In the genomic region with DNA sequence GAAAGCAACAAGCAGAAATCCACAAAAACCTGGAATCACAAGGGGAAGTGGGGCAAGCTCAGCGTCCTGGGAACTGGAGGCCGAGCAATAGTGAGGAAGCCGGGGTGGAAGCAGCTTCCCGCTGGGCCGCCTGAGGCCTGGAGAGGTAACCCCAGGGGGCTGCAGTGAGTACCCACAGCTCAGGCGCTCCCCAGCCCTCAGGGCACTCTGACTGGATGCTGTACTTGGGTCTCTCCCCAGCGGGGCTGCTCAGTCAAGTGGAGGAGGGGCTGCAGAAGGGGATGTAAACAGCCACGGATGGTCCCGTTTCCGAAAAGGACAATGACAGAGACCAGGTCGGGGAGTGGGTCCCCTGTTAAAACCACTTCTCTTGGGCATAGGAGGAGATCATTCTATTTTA, we compare ENCODE assay signal across 22 cellular contexts. TPM values are rescaled to one million over a fixed set of nuclear protein-coding genes. Genes with fewer than 3 reads are reported as not detected.
"Had no signal": no experiment of that assay in that cellular context is flagged by ENCODE, and none has a peak within 500 bp of the region (broad histone marks: within the 10 kb centered on the region; RNA-seq: fewer than 3 reads in every experiment).

No MANE protein-coding gene starts in this region.

- H3K4me3 Mint-ChIP-seq: central memory CD8-positive, alpha-beta T cell; immature natural killer cell; mesothelial cell of epicardium; natural killer cell; T-cell; T-helper 2 cell treated with Interferon-gamma antibody and Interleukin-4, amounts not matched to agents 5 μg/mL and 100 μg/mL, for 36 hours had no signal

- H3K27me3 ChIP-seq: ascending aorta, pancreas, upper lobe of right lung had no signal

- H3K27ac ChIP-seq: ascending aorta, hepatocyte, left lung, pancreas, upper lobe of right lung had no signal

- H2AFZ ChIP-seq: hepatocyte had no signal

- H3K4me1 Mint-ChIP-seq: central memory CD8-positive, alpha-beta T cell; immature natural killer cell; natural killer cell; T-cell had no signal

- H3K9me3 ChIP-seq: ascending aorta, left lung, pancreas, upper lobe of right lung had no signal

- H3K9me3 Mint-ChIP-seq: activated naive CD4-positive, alpha-beta T cell treated with anti-CD3 and anti-CD28 coated beads, Interleukin-2, amount 50 U/mL, for 72 hours; central memory CD8-positive, alpha-beta T cell; immature natural killer cell; mesothelial cell of epicardium; natural killer cell; T-cell; T-helper 2 cell treated with Interferon-gamma antibody and Interleukin-4, amounts not matched to agents 5 μg/mL and 100 μg/mL, for 36 hours had no signal

- DNase-seq: activated T-cell treated with anti-CD3 and anti-CD28 coated beads, Interleukin-2, amount 50 U/mL, for 1 hour; effector memory CD4-positive, alpha-beta T cell; foreskin melanocyte; immature natural killer cell; kidney glomerular epithelial cell; left lung; mammary epithelial cell; natural killer cell; pancreas; stimulated activated CD4-positive, alpha-beta T cell treated with anti-CD3 and anti-CD28 coated beads, Interleukin-4, amount 100 ng/mL, for 24 hours; stimulated activated naive CD4-positive, alpha-beta T cell treated with Interleukin-2 at 50 U/mL for 16 hours; T-cell had no signal

- H3K27ac Mint-ChIP-seq: activated naive CD4-positive, alpha-beta T cell treated with anti-CD3 and anti-CD28 coated beads, Interleukin-2, amount 50 U/mL, for 72 hours; immature natural killer cell; mesothelial cell of epicardium; natural killer cell; T-cell; T-helper 2 cell treated with Interferon-gamma antibody and Interleukin-4, amounts not matched to agents 5 μg/mL and 100 μg/mL, for 36 hours had no signal

- H3K36me3 Mint-ChIP-seq: activated naive CD4-positive, alpha-beta T cell treated with anti-CD3 and anti-CD28 coated beads, Interleukin-2, amount 50 U/mL, for 72 hours; immature natural killer cell; mesothelial cell of epicardium; natural killer cell; T-cell had no signal

- ATAC-seq: activated naive CD4-positive, alpha-beta T cell treated with anti-CD3 and anti-CD28 coated beads, Interleukin-2, amount 50 U/mL, for 72 hours; left lung; natural killer cell; pancreas; sciatic nerve; T-cell; upper lobe of right lung had no signal

- H3K4me3 ChIP-seq: ascending aorta, hepatocyte, left lung, pancreas, smooth muscle cell, upper lobe of right lung had no signal

- H3K4me1 ChIP-seq: ascending aorta, pancreas, upper lobe of right lung had no signal

- H3K4me2 ChIP-seq: hepatocyte, smooth muscle cell had no signal

- H3K36me3 ChIP-seq: ascending aorta, left lung, pancreas, upper lobe of right lung had no signal

RNA-seq across cellular contexts. Expression of a gene that starts 50.3 kb away (rescaled TPM):
- total RNA-seq: ascending aorta, dermis microvascular lymphatic vessel endothelial cell, mammary epithelial cell, smooth muscle cell had no signal
- polyA plus RNA-seq: mammary epithelial cell had no signal
